ENCODE assay signal across 8 cellular contexts in the genomic region with DNA sequence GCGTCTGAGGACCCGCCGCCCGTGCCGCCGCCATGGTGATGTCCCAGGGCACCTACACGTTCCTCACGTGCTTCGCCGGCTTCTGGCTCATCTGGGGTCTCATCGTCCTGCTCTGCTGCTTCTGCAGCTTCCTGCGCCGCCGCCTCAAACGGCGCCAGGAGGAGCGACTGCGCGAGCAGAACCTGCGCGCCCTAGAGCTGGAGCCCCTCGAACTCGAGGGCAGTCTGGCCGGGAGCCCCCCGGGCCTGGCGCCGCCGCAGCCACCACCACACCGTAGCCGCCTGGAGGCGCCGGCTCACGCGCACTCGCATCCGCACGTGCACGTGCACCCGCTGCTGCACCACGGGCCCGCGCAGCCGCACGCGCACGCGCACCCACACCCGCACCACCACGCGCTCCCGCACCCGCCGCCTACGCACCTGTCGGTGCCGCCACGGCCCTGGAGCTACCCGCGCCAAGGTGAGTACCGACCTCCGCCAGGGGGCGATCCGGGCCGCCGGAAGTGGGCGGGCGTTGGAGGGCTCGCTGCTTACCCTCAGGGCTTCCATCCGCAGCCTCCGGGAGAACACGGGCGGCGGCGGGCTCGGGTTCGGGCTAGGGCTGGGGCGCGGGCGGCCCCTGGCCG. TPM values are rescaled to one million over a fixed set of nuclear protein-coding genes. Genes with fewer than 3 reads are reported as not detected.
DNase-seq lines count a peak whose midpoint lies in the region; ATAC-seq, FAIRE-seq and TF ChIP-seq lines count a peak whose summit lies in the region.

No MANE protein-coding gene starts in this region.

- H3K36me3 ChIP-seq in astrocyte (ENCODE audit: insufficient read depth, low read length) (peaks cover 15% of the 10 kb centered on the region), iPS-15b (ENCODE audit: control insufficient read depth, insufficient read depth, low read length) (peaks cover 31% of the 10 kb centered on the region)

- peaks cover 82% of the 10 kb centered on the region for H4K20me1 ChIP-seq in astrocyte (ENCODE audit: insufficient read depth, low read length)

- peak; percentile 34 for TF ChIP-seq CTCF in astrocyte (IDR thresholded peaks at IDR 0.05; ENCODE audit: insufficient read depth, low read depth, low read length)

- peak overlapping the region; percentile 58 for H3K27ac ChIP-seq in astrocyte (ENCODE audit: low read depth, low read length)
- H3K27ac ChIP-seq in skin epidermis = peak overlapping the region in 20 of 21 experiments; percentile 18 to 88 (median 68)

- H3K4me2 ChIP-seq in astrocyte (ENCODE audit: low read length) = peak overlapping the region; percentile 83

- H2AFZ ChIP-seq in astrocyte (ENCODE audit: low read depth, low read length) = no peak overlapping the region

- H3K4me1 ChIP-seq in astrocyte (ENCODE audit: insufficient read depth, low read length) = peaks cover 36% of the 10 kb centered on the region
- H3K4me1 ChIP-seq in iPS-15b (ENCODE audit: control insufficient read depth, insufficient read depth, low read length) = peaks cover 7% of the 10 kb centered on the region

- peaks cover 7% of the 10 kb centered on the region for H3K36me3 Mint-ChIP-seq in astrocyte (ENCODE audit: low read depth, unreplicated experiment)

- H3K27me3 ChIP-seq in astrocyte (ENCODE audit: insufficient read depth, low read length) (no peaks in the 10 kb centered on the region), iPS-15b (ENCODE audit: control insufficient read depth, insufficient read depth, low read length) (peaks cover 13% of the 10 kb centered on the region)

- H3K9ac ChIP-seq in astrocyte (ENCODE audit: low read length) = peak overlapping the region; percentile 52
- H3K9ac ChIP-seq in iPS-15b (ENCODE audit: low read depth, low read length) = peak overlapping the region; percentile 65

- H3K4me3 ChIP-seq in astrocyte (ENCODE audit: insufficient read depth, low read depth, low read length) (peak overlapping the region; percentile 39), iPS-15b (ENCODE audit: low read depth, low read length) (peak overlapping the region; percentile 65), skin epidermis (peak overlapping the region; percentile 49 to 63 (median 58))

- DNase-seq in GM12892 (ENCODE audit: insufficient read length) = peak; percentile 90
- DNase-seq in NCI-H128 (lab: John Stamatoyannopoulos, UW; ENCODE audit: unreplicated experiment) = peak; percentile 57
- DNase-seq in T-helper 9 cell = peak; percentile 92
- peak; percentile 49 for DNase-seq in astrocyte (ENCODE audit: low read depth)
- DNase-seq in pons (ENCODE audit: low spot score) = no peak

- TF ChIP-seq POLR2A in GM12892 (IDR thresholded peaks at IDR 0.05; ENCODE audit: low read depth, low read length) = peak; percentile 43; the same call in 1 of the 2 replicates

- H3K9me3 Mint-ChIP-seq in astrocyte (ENCODE audit: unreplicated experiment) = no peaks in the 10 kb centered on the region

- H3K27ac Mint-ChIP-seq in astrocyte (ENCODE audit: unreplicated experiment) = no peak overlapping the region

- H3K4me1 Mint-ChIP-seq in astrocyte (ENCODE audit: low read depth, unreplicated experiment) = peaks cover 9% of the 10 kb centered on the region

- H3K27me3 Mint-ChIP-seq in astrocyte (ENCODE audit: low read depth, unreplicated experiment) = peaks cover 4% of the 10 kb centered on the region

- peak; percentile 51 for ATAC-seq in HG02623 (IDR thresholded peaks at IDR 0.05; ENCODE audit: unreplicated experiment)

- H3K9me3 ChIP-seq in astrocyte (ENCODE audit: insufficient read depth, low read depth, low read length) (no peaks in the 10 kb centered on the region), iPS-15b (ENCODE audit: control insufficient read depth, insufficient read depth, low read length) (no peaks in the 10 kb centered on the region)

- peaks cover 7% of the 10 kb centered on the region for H3K79me2 ChIP-seq in astrocyte (ENCODE audit: insufficient read depth, low read length)

- FAIRE-seq in GM12892 (lab: Jason Lieb, UNC) (peak; percentile 95), astrocyte (lab: Jason Lieb, UNC) (no peak)

- H3K4me3 Mint-ChIP-seq in astrocyte (ENCODE audit: unreplicated experiment) = no peak overlapping the region

RNA-seq across cellular contexts. Expression of a gene that starts 8.5 kb away (rescaled TPM):
- 0.34 TPM for polyA plus RNA-seq in GM12892 (2012; ENCODE audit: missing spikeins)
- total RNA-seq in astrocyte = 9.9 TPM in 2 replicates

RNA-seq across cellular contexts. Expression of a gene that starts 18.3 kb away (rescaled TPM):
- polyA plus RNA-seq in GM12892 (2012; ENCODE audit: missing spikeins) = 6.8 TPM
- 350 and 371 TPM in 2 replicates for total RNA-seq in astrocyte

RNA-seq across cellular contexts. Expression of a gene that starts 28.7 kb away (rescaled TPM):
- polyA plus RNA-seq in GM12892 (2012; ENCODE audit: missing spikeins) = 26.9 TPM
- 19.7 and 25.9 TPM in 2 replicates for total RNA-seq in astrocyte

RNA-seq across cellular contexts. Expression of a gene that starts 42.3 kb away (rescaled TPM):
- 12.2 TPM for polyA plus RNA-seq in GM12892 (2012; ENCODE audit: missing spikeins)
- total RNA-seq in astrocyte = 590 and 591 TPM in 2 replicates

RNA-seq across cellular contexts. Expression of a gene that starts 45.8 kb away (rescaled TPM):
- polyA plus RNA-seq in GM12892 (2012; ENCODE audit: missing spikeins) = 0.74 TPM
- total RNA-seq in astrocyte = 2.8 and 3.0 TPM in 2 replicates
